In the genomic region with DNA sequence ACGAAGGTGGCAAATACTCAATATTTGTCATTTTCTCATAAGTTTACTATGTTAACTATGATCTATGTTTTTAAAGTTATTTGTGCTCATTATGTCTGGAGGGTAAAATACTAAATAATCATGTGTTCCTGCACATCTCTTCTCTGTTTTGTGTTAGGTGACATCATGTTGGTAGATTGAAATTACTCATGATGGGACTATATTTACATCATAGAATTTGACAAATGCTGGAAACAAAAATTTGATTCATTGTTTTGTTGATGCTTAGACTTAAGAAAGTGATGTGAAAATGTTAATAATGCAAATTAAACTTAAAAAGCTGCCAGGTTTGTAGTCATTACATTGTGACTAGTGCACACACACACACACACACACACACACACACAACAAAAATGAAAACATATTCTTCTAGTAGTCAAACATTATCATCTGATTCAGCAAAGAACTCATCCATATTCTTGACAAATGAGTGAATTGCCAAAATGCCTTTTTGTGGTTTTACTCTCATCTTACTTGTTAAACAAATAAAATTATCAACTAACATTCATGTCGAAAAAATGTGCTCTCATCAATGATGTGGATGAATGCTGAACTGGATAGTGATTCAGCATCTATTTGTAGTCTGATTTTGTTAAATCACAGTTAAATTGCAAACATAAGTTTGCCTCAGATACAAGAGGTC, we compare ENCODE assay signal across 21 cellular contexts.
A peak's percentile ranks its signal among the peaks of the same experiment; 100 is the strongest.
DNase-seq lines count a peak whose midpoint lies in the region; ATAC-seq, FAIRE-seq and TF ChIP-seq lines count a peak whose summit lies in the region.
"Had no signal": no experiment of that assay in that cellular context is flagged by ENCODE, and none has a peak within 500 bp of the region (broad histone marks: within the 10 kb centered on the region; RNA-seq: fewer than 3 reads in every experiment).

No MANE protein-coding gene starts in this region.

- H3F3A ChIP-seq in PC-9 (ENCODE audit: insufficient read depth, low read depth), result peaks cover 3% of the 10 kb centered on the region; the same call in 1 of the 2 replicates

- POLR2A ChIA-PET in PC-9 (lab: Charles Lee; ENCODE audit: unreplicated experiment), result no interaction called here

- intact Hi-C loops in PC-9 (cut with micrococcal nuclease; ENCODE audit: unreplicated experiment), result no loop called here

- no peaks in the 10 kb centered on the region for H3K4me1 Mint-ChIP-seq in activated T-cell treated with anti-CD3 and anti-CD28 coated beads, Interleukin-2, amount 50 U/mL, for 4 hours (ENCODE audit: low read depth)
- H3K4me1 Mint-ChIP-seq: activated T-helper 17 cell treated with anti-CD3 and anti-CD28 coated beads, Interleukin-2, amount 50 U/mL, for 72 hours; neural progenitor cell had no signal

- no peaks in the 10 kb centered on the region for H3K36me3 Mint-ChIP-seq in activated T-cell treated with anti-CD3 and anti-CD28 coated beads, Interleukin-2, amount 50 U/mL, for 4 hours (ENCODE audit: insufficient read depth)
- H3K36me3 Mint-ChIP-seq: neural progenitor cell had no signal

- H3K79me2 ChIP-seq in PC-9 (ENCODE audit: low read depth), result no peaks in the 10 kb centered on the region

- no peaks in the 10 kb centered on the region for H3K9me2 ChIP-seq in PC-9 (ENCODE audit: insufficient read depth)

- CTCF ChIA-PET in PC-9 (lab: Charles Lee), result no interaction called here

- H3K27ac ChIP-seq in PC-9, result peak overlapping the region; percentile 53
- H3K27ac ChIP-seq: ascending aorta, BLaER1, gastroesophageal sphincter, neural progenitor cell, right lobe of liver, transverse colon had no signal

- no peak overlapping the region for H3K4me3 ChIP-seq in PC-9
- H3K4me3 ChIP-seq in cardiac fibroblast (replicated peaks in 1 of 2; ENCODE audit: low read depth in 2 of 2, low read length in 2 of 2), result no peak overlapping the region
- H3K4me3 ChIP-seq: ascending aorta, BLaER1, gastroesophageal sphincter, neural progenitor cell, right lobe of liver, transverse colon had no signal

- no peaks in the 10 kb centered on the region for H4K20me1 ChIP-seq in PC-9 (ENCODE audit: insufficient read depth)
- H4K20me1 ChIP-seq: BLaER1 had no signal

- 0 out of 2 replicates have a peak overlapping the region, but pooled peaks have one; percentile 3 for H3K4me2 ChIP-seq in PC-9
- H3K4me2 ChIP-seq: BLaER1, neural progenitor cell had no signal

- no peak overlapping the region for H3K4me3 Mint-ChIP-seq in activated T-cell treated with anti-CD3 and anti-CD28 coated beads, Interleukin-2, amount 50 U/mL, for 4 hours
- H3K4me3 Mint-ChIP-seq: activated T-helper 17 cell treated with anti-CD3 and anti-CD28 coated beads, Interleukin-2, amount 50 U/mL, for 72 hours; neural progenitor cell had no signal

- TF ChIP-seq CTCF in D721Med (IDR thresholded peaks at IDR 0.05; ENCODE audit: insufficient read depth, missing control alignments), result no peak
- no peak for TF ChIP-seq CTCF in PC-9 (conservative IDR thresholded peaks at IDR 0.05)
- TF ChIP-seq CTCF in cardiac fibroblast (IDR thresholded peaks at IDR 0.05; ENCODE audit: low read depth, low read length), result no peak

- H3K9me3 ChIP-seq in PC-9 (ENCODE audit: insufficient read depth, low read depth), result 0 out of 2 replicates have a peak, but pooled peaks cover 4% of the 10 kb centered on the region
- H3K9me3 ChIP-seq: ascending aorta, BLaER1, right lobe of liver, transverse colon had no signal

- H3K27me3 Mint-ChIP-seq in activated T-cell treated with anti-CD3 and anti-CD28 coated beads, Interleukin-2, amount 50 U/mL, for 4 hours (ENCODE audit: low read depth), result no peaks in the 10 kb centered on the region
- H3K27me3 Mint-ChIP-seq: activated T-helper 17 cell treated with anti-CD3 and anti-CD28 coated beads, Interleukin-2, amount 50 U/mL, for 72 hours had no signal

- no TSS peak for BruUV-seq in PC-9 (replicated peaks; lab: Mats Ljungman, UMichigan)

- H2AFZ ChIP-seq in PC-9, result no peak overlapping the region
- H2AFZ ChIP-seq: neural progenitor cell had no signal

- no peaks in the 10 kb centered on the region for H3K27me3 ChIP-seq in PC-9 (ENCODE audit: insufficient read depth, low read depth)
- H3K27me3 ChIP-seq: ascending aorta, BLaER1, gastroesophageal sphincter, neural progenitor cell, right lobe of liver, transverse colon had no signal

- ATAC-seq in activated T-cell treated with anti-CD3 and anti-CD28 coated beads, Interleukin-2, amount 50 U/mL, for 4 hours, result no peak
- ATAC-seq: activated T-helper 17 cell treated with anti-CD3 and anti-CD28 coated beads, Interleukin-2, amount 50 U/mL, for 72 hours; gastroesophageal sphincter; HepG2; right lobe of liver had no signal

- FAIRE-seq in D721Med (lab: Jason Lieb, UNC), result peak; percentile 67
- FAIRE-seq: HepG2 had no signal

- peaks cover 18% of the 10 kb centered on the region for H3K4me1 ChIP-seq in PC-9 (replicated peaks; ENCODE audit: insufficient read depth)
- H3K4me1 ChIP-seq: ascending aorta, BLaER1, gastroesophageal sphincter, neural progenitor cell, transverse colon had no signal

- H3K36me3 ChIP-seq in PC-9 (ENCODE audit: low read depth), result no peaks in the 10 kb centered on the region
- H3K36me3 ChIP-seq: ascending aorta, BLaER1, gastroesophageal sphincter, neural progenitor cell, right lobe of liver, transverse colon had no signal

- DNase-seq in D721Med (ENCODE audit: insufficient read length, low spot score) (no peak), PC-9 (peak in 1 of 2 experiments; percentile 74), cardiac fibroblast (ENCODE audit: low read depth in 2 of 2) (peak; percentile 1 to 28), kidney tubule cell (ENCODE audit: low spot score) (peak; percentile 93), DMS79 (lab: John Stamatoyannopoulos, UW) (no peak)
- DNase-seq in effector CD8-positive, alpha-beta T cell (lab: John Stamatoyannopoulos, UW), result no peak
- no peak for DNase-seq in activated T-cell treated with anti-CD3 and anti-CD28 coated beads, Interleukin-2, amount 50 U/mL, for 4 hours
- no peak for DNase-seq in activated naive CD4-positive, alpha-beta T cell (lab: John Stamatoyannopoulos, UW)
- DNase-seq: activated CD4-positive, alpha-beta T cell treated with anti-CD3 and anti-CD28 coated beads, Interleukin-2, amount 50 U/mL, for 48 hours; DMS79 treated with DMSO at 0.1 percent for 48 hours; GOT3; NCI-H2171 treated with DMSO at 0.1 percent for 48 hours; right lobe of liver; stimulated activated CD4-positive, alpha-beta T cell treated with anti-CD3 and anti-CD28 coated beads, Interleukin-4, amount 100 ng/mL, for 4 hours; transverse colon had no signal

- peaks cover 7% of the 10 kb centered on the region for H3K9me3 Mint-ChIP-seq in activated T-cell treated with anti-CD3 and anti-CD28 coated beads, Interleukin-2, amount 50 U/mL, for 4 hours
- H3K9me3 Mint-ChIP-seq: neural progenitor cell had no signal

Comparison
In these comparisons a context has a peak if more than half of its experiments do, and no peak if none do; other contexts are left out.
1. DNase-seq: peak in cardiac fibroblast (2 of 2) and kidney tubule cell (single experiment); none in D721Med (single experiment), effector CD8-positive, alpha-beta T cell (single experiment), activated T-cell treated with anti-CD3 and anti-CD28 coated beads, Interleukin-2, amount 50 U/mL, for 4 hours (single experiment), activated naive CD4-positive, alpha-beta T cell (0 of 4) and DMS79 (single experiment).